ENCODE assay signal across 29 cellular contexts in the genomic region with DNA sequence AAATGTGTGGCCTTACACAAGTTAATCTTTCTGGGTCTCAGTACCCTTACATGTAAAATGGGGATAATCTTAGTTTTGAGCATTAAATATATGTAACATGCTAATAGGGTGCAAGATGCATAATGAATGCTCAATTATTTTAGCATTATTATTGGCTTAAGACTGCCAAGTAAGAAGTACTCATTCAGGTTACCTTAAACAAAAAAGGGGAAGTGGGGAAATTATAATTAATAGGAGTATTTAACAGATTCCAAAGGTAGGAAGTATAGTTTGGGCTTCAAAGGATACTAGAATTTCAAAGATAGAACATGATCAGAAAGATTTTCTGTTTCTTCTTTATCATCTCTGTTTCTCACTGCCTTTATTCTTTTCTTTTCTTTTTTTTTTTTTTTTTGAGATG. TPM values are rescaled to one million over a fixed set of nuclear protein-coding genes. Genes with fewer than 3 reads are reported as not detected.
DNase-seq lines count a peak whose midpoint lies in the region; ATAC-seq, FAIRE-seq and TF ChIP-seq lines count a peak whose summit lies in the region.
"Had no signal": no experiment of that assay in that cellular context is flagged by ENCODE, and none has a peak within 500 bp of the region (broad histone marks: within the 10 kb centered on the region; RNA-seq: fewer than 3 reads in every experiment).

No MANE protein-coding gene starts in this region.

- no peaks in the 10 kb centered on the region for H3K79me2 ChIP-seq in GM12878 (ENCODE audit: control insufficient read depth, insufficient read depth, low read length)
- no peaks in the 10 kb centered on the region for H3K79me2 ChIP-seq in GM23248 (ENCODE audit: insufficient read depth)

- H2BK12ac ChIP-seq in mesenchymal stem cell (ENCODE audit: low read length in 2 of 2) = no peak overlapping the region

- H4K91ac ChIP-seq in mesenchymal stem cell (ENCODE audit: low read length) = no peak overlapping the region

- H3K4me1 Mint-ChIP-seq in stimulated activated effector memory CD8-positive, alpha-beta T cell treated with anti-CD3 and anti-CD28 coated beads, Interleukin-12 subunit alpha, Interleukin-12 subunit beta, amount 100 ng/mL, for 72 hours = no peaks in the 10 kb centered on the region
- H3K4me1 Mint-ChIP-seq: CD14-positive monocyte; CD4-positive, alpha-beta memory T cell; CD4-positive, CD25-positive, alpha-beta regulatory T cell; CD8-positive, alpha-beta memory T cell had no signal

- DNase-seq in GM12891 (ENCODE audit: insufficient read length, low spot score) (no peak), GM12878 (ENCODE audit: low read depth, low spot score) (no peak), GM23248 (no peak), mesenchymal stem cell (no peak)
- no peak for DNase-seq in stimulated activated effector memory CD8-positive, alpha-beta T cell treated with anti-CD3 and anti-CD28 coated beads, Interleukin-12 subunit alpha, Interleukin-12 subunit beta, amount 100 ng/mL, for 72 hours (ENCODE audit: low spot score in 2 of 2)
- DNase-seq: 8988T; ACHN; BE2C; C1 segment of cervical spinal cord; CD4-positive, alpha-beta memory T cell; CD4-positive, CD25-positive, alpha-beta regulatory T cell; CD8-positive, alpha-beta memory T cell; COR-L47; DMS 273 treated with DMSO at 0.1 percent for 48 hours; DMS153; DMS53; DMS79; DND-41; EL; GDM1 had no signal

- BruUV-seq in GM12878 (replicated peaks; lab: Mats Ljungman, UMichigan) = no TSS peak

- in situ Hi-C loops in GM12878 (cut with MboI) = no loop called here
- in situ Hi-C loops in GM23248 (cut with MboI) = no loop called here

- RAD21 ChIA-PET in GM12878 (lab: Charles Lee; ENCODE audit: unreplicated experiment) = interaction anchor here (1.0 to 2.5 kb wide), 4 partner anchors 9 to 162 kb away, joined by 3 to 23 read pairs (median 4); partner anchors contain the start of gene TOMM40L

- H2AK5ac ChIP-seq in mesenchymal stem cell (ENCODE audit: low read length, severe bottlenecking) = no peak overlapping the region

- intact Hi-C loops in GM12878 (cut with micrococcal nuclease; ENCODE audit: unreplicated experiment) = no loop called here

- FAIRE-seq in GM12891 (lab: Jason Lieb, UNC) = no peak
- FAIRE-seq in GM12878 (lab: Jason Lieb, UNC) = no peak
- FAIRE-seq: A204.1, GM12892, GM18507 had no signal

- TF ChIP-seq CTCF in GM12878 (IDR thresholded peaks at IDR 0.05 in 2 of 3, conservative IDR thresholded peaks at IDR 0.05 in 1 of 3; ENCODE audit: control insufficient read depth in 2 of 3, extremely low read depth in 1 of 3, insufficient read depth in 1 of 3, low read depth in 3 of 3, low read length in 3 of 3) = no peak

- TF ChIP-seq EP300 in GM12878 (IDR thresholded peaks at IDR 0.05; ENCODE audit: borderline replicate concordance in 1 of 2, control insufficient read depth in 1 of 2, low read depth in 2 of 2, low read length in 2 of 2) = no peak

- no peaks in the 10 kb centered on the region for H4K20me1 ChIP-seq in GM12878 (ENCODE audit: control insufficient read depth, insufficient read depth)
- H4K20me1 ChIP-seq in GM23248 (ENCODE audit: insufficient read depth) = no peaks in the 10 kb centered on the region
- H4K20me1 ChIP-seq: BLaER1 had no signal

- no peak overlapping the region for H3K4ac ChIP-seq in mesenchymal stem cell (ENCODE audit: low read depth in 1 of 2, low read length in 2 of 2)

- no peak overlapping the region for H3K4me3 Mint-ChIP-seq in stimulated activated effector memory CD8-positive, alpha-beta T cell treated with anti-CD3 and anti-CD28 coated beads, Interleukin-12 subunit alpha, Interleukin-12 subunit beta, amount 100 ng/mL, for 72 hours
- H3K4me3 Mint-ChIP-seq: CD14-positive monocyte; CD4-positive, alpha-beta memory T cell; CD4-positive, CD25-positive, alpha-beta regulatory T cell; CD8-positive, alpha-beta memory T cell had no signal

- H3K23ac ChIP-seq in mesenchymal stem cell (ENCODE audit: low read length in 2 of 2) = no peak overlapping the region

- TF ChIP-seq POLR2A in GM12891 (IDR thresholded peaks at IDR 0.05; ENCODE audit: low read depth, low read length) (no peak), GM12878 (IDR thresholded peaks at IDR 0.05; ENCODE audit: low read depth, low read length) (no peak)

- no peak overlapping the region for H2BK120ac ChIP-seq in mesenchymal stem cell (ENCODE audit: low read depth, low read length)

- H3K27ac Mint-ChIP-seq in stimulated activated effector memory CD8-positive, alpha-beta T cell treated with anti-CD3 and anti-CD28 coated beads, Interleukin-12 subunit alpha, Interleukin-12 subunit beta, amount 100 ng/mL, for 72 hours = peak overlapping the region; percentile 12
- H3K27ac Mint-ChIP-seq: CD14-positive monocyte; CD4-positive, CD25-positive, alpha-beta regulatory T cell had no signal

- ATAC-seq in GM12878 = no peak
- ATAC-seq in stimulated activated effector memory CD8-positive, alpha-beta T cell treated with anti-CD3 and anti-CD28 coated beads, Interleukin-12 subunit alpha, Interleukin-12 subunit beta, amount 100 ng/mL, for 72 hours = no peak

- H3K4me2 ChIP-seq in GM12878 (ENCODE audit: control insufficient read depth, insufficient read depth) (no peak overlapping the region), GM23248 (ENCODE audit: unreplicated experiment) (no peak overlapping the region), mesenchymal stem cell (ENCODE audit: low read length, poor library complexity, severe bottlenecking) (no peak overlapping the region)
- H3K4me2 ChIP-seq: BLaER1 had no signal

- CTCF ChIA-PET in GM12878 (lab: Yijun Ruan, JAX) = interaction anchor here (1.0 to 2.8 kb wide), 8 partner anchors 10 to 188 kb away, joined by 4 to 28 read pairs (median 10); partner anchors contain the start of gene TOMM40L

- no peak for TF ChIP-seq RAD21 in GM12878 (IDR thresholded peaks at IDR 0.05; ENCODE audit: insufficient read depth, low read depth, low read length)

- H3K27ac ChIP-seq in GM12878 (ENCODE audit: control insufficient read depth, insufficient read depth) (no peak overlapping the region), GM23248 (no peak overlapping the region), mesenchymal stem cell (ENCODE audit: low read length, poor library complexity, severe bottlenecking) (no peak overlapping the region)
- H3K27ac ChIP-seq: BLaER1 had no signal

- POLR2A ChIA-PET in GM12878 (lab: Charles Lee) = no interaction called here

- H2AFZ ChIP-seq in GM12878 (ENCODE audit: control insufficient read depth, low read depth, low read length) (no peak overlapping the region), GM23248 (no peak overlapping the region), mesenchymal stem cell (ENCODE audit: low read depth, low read length) (no peak overlapping the region)

- no peak overlapping the region for H4K8ac ChIP-seq in mesenchymal stem cell (ENCODE audit: low read length)

- H3K9me3 ChIP-seq in GM12878 (replicated peaks; ENCODE audit: control insufficient read depth, insufficient read depth, low read length) (no peaks in the 10 kb centered on the region), GM23248 (ENCODE audit: low read depth) (no peaks in the 10 kb centered on the region), mesenchymal stem cell (ENCODE audit: control insufficient read depth, low read length) (no peaks in the 10 kb centered on the region)
- H3K9me3 ChIP-seq: BE2C, BLaER1 had no signal

- no peaks in the 10 kb centered on the region for H3K79me1 ChIP-seq in mesenchymal stem cell (replicated peaks; ENCODE audit: low read length, poor library complexity, severe bottlenecking)

- SMC1A ChIA-PET in GM12878 (lab: Charles Lee; ENCODE audit: uncharacterized antibody, unreplicated experiment) = interaction anchor here (0.9 to 3.6 kb wide), 5 partner anchors 9 to 182 kb away, joined by 3 to 19 read pairs (median 5); partner anchors contain the start of gene TOMM40L

- H3K36me3 ChIP-seq in GM12878 (ENCODE audit: control insufficient read depth in 2 of 2, insufficient read depth in 2 of 2, low read length in 1 of 2) (no peaks in the 10 kb centered on the region), GM23248 (ENCODE audit: low read depth) (no peaks in the 10 kb centered on the region), mesenchymal stem cell (ENCODE audit: control insufficient read depth in 1 of 2, insufficient read depth in 2 of 2, low read depth in 1 of 2, low read length in 2 of 2) (no peaks in the 10 kb centered on the region)
- H3K36me3 ChIP-seq: BE2C, BLaER1 had no signal

- no peaks in the 10 kb centered on the region for H3K27me3 ChIP-seq in GM12878 (replicated peaks in 1 of 2; ENCODE audit: control insufficient read depth in 2 of 2, insufficient read depth in 2 of 2, low read length in 1 of 2)
- H3K27me3 ChIP-seq in GM23248 (replicated peaks; ENCODE audit: insufficient read depth) = no peaks in the 10 kb centered on the region
- no peaks in the 10 kb centered on the region for H3K27me3 ChIP-seq in mesenchymal stem cell (ENCODE audit: control insufficient read depth in 1 of 2, insufficient read depth in 1 of 2, low read length in 2 of 2)
- H3K27me3 ChIP-seq: BE2C, BLaER1 had no signal

- no peak overlapping the region for H2BK15ac ChIP-seq in mesenchymal stem cell (ENCODE audit: low read depth, poor library complexity, severe bottlenecking)

- no peaks in the 10 kb centered on the region for H3K9me3 Mint-ChIP-seq in stimulated activated effector memory CD8-positive, alpha-beta T cell treated with anti-CD3 and anti-CD28 coated beads, Interleukin-12 subunit alpha, Interleukin-12 subunit beta, amount 100 ng/mL, for 72 hours
- H3K9me3 Mint-ChIP-seq: CD14-positive monocyte; CD4-positive, alpha-beta memory T cell; CD4-positive, CD25-positive, alpha-beta regulatory T cell; CD8-positive, alpha-beta memory T cell had no signal

- H3F3A ChIP-seq in GM23248 (ENCODE audit: insufficient read depth) = no peaks in the 10 kb centered on the region

- H3K4me1 ChIP-seq in GM12878 (ENCODE audit: control insufficient read depth, insufficient read depth, low read length) (no peaks in the 10 kb centered on the region), GM23248 (ENCODE audit: insufficient read depth) (no peaks in the 10 kb centered on the region), mesenchymal stem cell (ENCODE audit: control insufficient read depth, insufficient read depth, low read depth, low read length) (no peaks in the 10 kb centered on the region)
- H3K4me1 ChIP-seq: BE2C had no signal

- H3K9me2 ChIP-seq in GM23248 (ENCODE audit: insufficient read depth) = no peaks in the 10 kb centered on the region

- H3K14ac ChIP-seq in mesenchymal stem cell (ENCODE audit: low read length in 2 of 2) = no peak overlapping the region

- no peaks in the 10 kb centered on the region for H3K36me3 Mint-ChIP-seq in stimulated activated effector memory CD8-positive, alpha-beta T cell treated with anti-CD3 and anti-CD28 coated beads, Interleukin-12 subunit alpha, Interleukin-12 subunit beta, amount 100 ng/mL, for 72 hours
- H3K36me3 Mint-ChIP-seq: CD4-positive, alpha-beta memory T cell; CD4-positive, CD25-positive, alpha-beta regulatory T cell; CD8-positive, alpha-beta memory T cell had no signal

- H3K18ac ChIP-seq in mesenchymal stem cell (ENCODE audit: low read depth in 1 of 2, low read length in 2 of 2) = no peak overlapping the region

- H3K4me3 ChIP-seq in GM12878 (no peak overlapping the region), GM23248 (no peak overlapping the region), mesenchymal stem cell (ENCODE audit: insufficient read depth in 1 of 2, low read depth in 1 of 2, low read length in 2 of 2) (no peak overlapping the region)
- H3K4me3 ChIP-seq: BLaER1 had no signal

- H3K9ac ChIP-seq in GM12878 (ENCODE audit: control insufficient read depth, insufficient read depth, low read length) = no peak overlapping the region
- H3K9ac ChIP-seq in GM23248 = no peak overlapping the region
- H3K9ac ChIP-seq in mesenchymal stem cell (ENCODE audit: low read length) = no peak overlapping the region
- H3K9ac ChIP-seq: BLaER1 had no signal

- no peak overlapping the region for H2BK5ac ChIP-seq in mesenchymal stem cell (ENCODE audit: low read depth, low read length, poor library complexity, severe bottlenecking)

RNA-seq across cellular contexts. Expression of gene CFAP126, which starts 5.8 kb away (rescaled TPM):
- polyA plus RNA-seq in GM12891 (2012; ENCODE audit: low read depth, missing spikeins) = not detected
- not detected in 2 replicates for total RNA-seq in GM12878 (2013; cell fraction: nucleolus; rRNA removed)
- total RNA-seq in GM12878 (2014; rRNA removed) (not detected in 2 replicates), GM12878 (2014; rRNA removed; fragmentation: Illumina TruSeq; extraction: Trizol) (not detected in 2 replicates), GM12878 (2021) (not detected in 2 replicates)
- polyA plus RNA-seq in GM12878 (2011; ENCODE audit: low read depth) = not detected
- polyA plus RNA-seq in GM12878 (2011; rRNA removed) (not detected in 2 replicates), GM12878 (2014; fragmentation: Illumina TruSeq; extraction: Trizol) (not detected in 2 replicates), GM12878 (2014; fragmentation: Nextera tagmentation; extraction: Ambion mirVana) (not detected), GM12878 (2014; rRNA removed) (not detected in 2 replicates), GM12878 (2016; fragmentation: Nextera tagmentation; extraction: Ambion mirVana) (not detected), GM23248 (2016; fragmentation: Nextera tagmentation; extraction: Ambion mirVana) (not detected in 2 replicates)
- polyA plus RNA-seq in GM12878 (2011; cell fraction: cytosol; rRNA removed) = not detected in 2 replicates
- polyA plus RNA-seq in GM12878 (2011; cell fraction: nucleus; rRNA removed) = not detected in 2 replicates
- polyA plus RNA-seq in GM12878 (2012) = not detected in 2 replicates
- polyA minus RNA-seq in GM12878 (2011; rRNA and poly(A)+ RNA removed) = not detected in 2 replicates
- polyA minus RNA-seq in GM12878 (2011; cell fraction: cytosol; rRNA and poly(A)+ RNA removed) = not detected in 2 replicates
- polyA minus RNA-seq in GM12878 (2011; cell fraction: nucleus; rRNA and poly(A)+ RNA removed) = not detected in 2 replicates
- total RNA-seq in GM23248 (2014; rRNA removed; shearing (Covaris generic)) = not detected in 2 replicates
- polyA plus RNA-seq in mesenchymal stem cell (2013, experiment 1 of 2) = not detected
- polyA plus RNA-seq in mesenchymal stem cell (2013, experiment 2 of 2) = not detected
- total RNA-seq: A673; CD4-positive, alpha-beta memory T cell; CD4-positive, CD25-positive, alpha-beta regulatory T cell; CD8-positive, alpha-beta memory T cell; Daoy; G401 had no signal
- polyA plus RNA-seq: AG04450; CD14-positive monocyte; CD4-positive, alpha-beta memory T cell; CD4-positive, CD25-positive, alpha-beta regulatory T cell; CD8-positive, alpha-beta memory T cell had no signal

RNA-seq across cellular contexts. Expression of gene SDHC, which starts 59.3 kb away (rescaled TPM):
- polyA plus RNA-seq in GM12891 (2012; ENCODE audit: low read depth, missing spikeins) = 164 TPM
- 39.0 and 40.0 TPM in 2 replicates for total RNA-seq in GM12878 (2013; cell fraction: nucleolus; rRNA removed)
- 12.3 and 18.4 TPM in 2 replicates for total RNA-seq in GM12878 (2014; rRNA removed)
- total RNA-seq in GM12878 (2014; rRNA removed; fragmentation: Illumina TruSeq; extraction: Trizol) = 58.9 and 59.9 TPM in 2 replicates
- total RNA-seq in GM12878 (2021) = 167 and 179 TPM in 2 replicates
- polyA plus RNA-seq in GM12878 (2011; ENCODE audit: low read depth) = 416 TPM
- polyA plus RNA-seq in GM12878 (2011; rRNA removed) = 255 and 288 TPM in 2 replicates
- polyA plus RNA-seq in GM12878 (2011; cell fraction: cytosol; rRNA removed) = 297 and 392 TPM in 2 replicates
- polyA plus RNA-seq in GM12878 (2011; cell fraction: nucleus; rRNA removed) = 97.7 and 106 TPM in 2 replicates
- polyA plus RNA-seq in GM12878 (2012) = 130 and 144 TPM in 2 replicates
- 285 and 375 TPM in 2 replicates for polyA plus RNA-seq in GM12878 (2014; fragmentation: Illumina TruSeq; extraction: Trizol)
- polyA plus RNA-seq in GM12878 (2014; fragmentation: Nextera tagmentation; extraction: Ambion mirVana) = 100 to 1,000 TPM; 115 to 340 TPM
- 173 and 190 TPM in 2 replicates for polyA plus RNA-seq in GM12878 (2014; rRNA removed)
- polyA plus RNA-seq in GM12878 (2016; fragmentation: Nextera tagmentation; extraction: Ambion mirVana) = 100 to 1,000 TPM; 177 to 179 TPM
- 87.4 and 109 TPM in 2 replicates for polyA minus RNA-seq in GM12878 (2011; rRNA and poly(A)+ RNA removed)
- polyA minus RNA-seq in GM12878 (2011; cell fraction: cytosol; rRNA and poly(A)+ RNA removed) = 43.0 and 50.9 TPM in 2 replicates
- polyA minus RNA-seq in GM12878 (2011; cell fraction: nucleus; rRNA and poly(A)+ RNA removed) = 28.5 and 34.7 TPM in 2 replicates
- total RNA-seq in GM23248 (2014; rRNA removed; shearing (Covaris generic)) = 17.4 and 39.2 TPM in 2 replicates
- polyA plus RNA-seq in GM23248 (2016; fragmentation: Nextera tagmentation; extraction: Ambion mirVana) = 175 and 211 TPM in 2 replicates
- 152 TPM for polyA plus RNA-seq in mesenchymal stem cell (2013, experiment 1 of 2)
- polyA plus RNA-seq in mesenchymal stem cell (2013, experiment 2 of 2) = 149 TPM
